Comparison of ENCODE assay signal across 23 cellular contexts in genomic region chr7:96397936-96398596, GRCh38.
A peak's percentile ranks its signal among the peaks of the same experiment; 100 is the strongest.
DNase-seq lines count a peak whose midpoint lies in the region; FAIRE-seq and TF ChIP-seq lines count a peak whose summit lies in the region.
"Had no signal": no experiment of that assay in that cellular context is flagged by ENCODE, and none has a peak within 500 bp of the region (broad histone marks: within the 10 kb centered on the region; RNA-seq: fewer than 3 reads in every experiment).

No MANE protein-coding gene starts in this region.

- peak; percentile 17 for DNase-seq in MCF 10A (ENCODE audit: unreplicated experiment)
- DNase-seq in breast epithelium (ENCODE audit: low spot score in 2 of 2) = no peak
- peak; percentile 37 for DNase-seq in RCC 7860 (ENCODE audit: low spot score)
- DNase-seq in fibroblast of the aortic adventitia (ENCODE audit: low read depth) = peak; percentile 10
- DNase-seq in thyroid gland = peak; percentile 99 to 100
- DNase-seq in spleen = no peak
- DNase-seq in esophagus muscularis mucosa (ENCODE audit: extremely low spot score) = no peak
- DNase-seq in Karpas-422 = no peak
- DNase-seq: activated CD4-positive, alpha-beta memory T cell treated with anti-CD3 and anti-CD28 coated beads for 36 hours; activated naive CD4-positive, alpha-beta T cell treated with anti-CD3 and anti-CD28 coated beads, Interleukin-2, amount 50 U/mL, for 16 hours; activated T-cell treated with anti-CD3 and anti-CD28 coated beads, Interleukin-2, amount 50 U/mL, for 1 hour; foreskin melanocyte; hypothalamus; NCI-H1930; NCI-H526; OCI-M1; SIG-M5; substantia nigra; T-helper 2 cell had no signal

- no peaks in the 10 kb centered on the region for H3K4me1 ChIP-seq in breast epithelium
- peaks cover 4 to 19% of the 10 kb centered on the region in 2 donors for H3K4me1 ChIP-seq in thyroid gland
- peaks cover 0 to 7% (median 0%) of the 10 kb centered on the region in 6 donors for H3K4me1 ChIP-seq in spleen
- no peaks in the 10 kb centered on the region for H3K4me1 ChIP-seq in esophagus muscularis mucosa
- H3K4me1 ChIP-seq in Karpas-422 (ENCODE audit: low read length) = no peaks in the 10 kb centered on the region
- H3K4me1 ChIP-seq: BLaER1 treated with 17β-estradiol and CSF1 and Interleukin-3, amounts not matched to agents 10 nM and 100 nM; HAP-1; prostate gland had no signal

- no peak overlapping the region for H3K27ac Mint-ChIP-seq in MCF 10A (ENCODE audit: low read depth, unreplicated experiment)
- H3K27ac Mint-ChIP-seq: activated CD4-positive, alpha-beta memory T cell treated with anti-CD3 and anti-CD28 coated beads for 36 hours had no signal

- CTCF ChIA-PET in MCF 10A (lab: Yijun Ruan, JAX) = no interaction called here

- no peak overlapping the region for H3K27ac ChIP-seq in breast epithelium
- H3K27ac ChIP-seq in thyroid gland = peak overlapping the region; percentile 9 to 62 (median 18)
- H3K27ac ChIP-seq in spleen = no peak overlapping the region
- H3K27ac ChIP-seq in esophagus muscularis mucosa (replicated peaks in 1 of 4) = no peak overlapping the region
- no peak overlapping the region for H3K27ac ChIP-seq in Karpas-422 (ENCODE audit: low read length)
- H3K27ac ChIP-seq: BLaER1 treated with 17β-estradiol and CSF1 and Interleukin-3, amounts not matched to agents 10 nM and 100 nM; prostate gland had no signal

- H3K4me1 Mint-ChIP-seq in MCF 10A (ENCODE audit: insufficient read depth, unreplicated experiment) = no peaks in the 10 kb centered on the region

- H3K36me3 ChIP-seq in breast epithelium (no peaks in the 10 kb centered on the region), thyroid gland (no peaks in the 10 kb centered on the region), spleen (no peaks in the 10 kb centered on the region), esophagus muscularis mucosa (no peaks in the 10 kb centered on the region), Karpas-422 (ENCODE audit: insufficient read depth, low read length) (no peaks in the 10 kb centered on the region)
- H3K36me3 ChIP-seq: BLaER1 treated with 17β-estradiol and CSF1 and Interleukin-3, amounts not matched to agents 10 nM and 100 nM; HAP-1; prostate gland had no signal

- no peaks in the 10 kb centered on the region for H3K27me3 Mint-ChIP-seq in MCF 10A (ENCODE audit: insufficient read depth, unreplicated experiment)

- H3K9me3 ChIP-seq in breast epithelium (no peaks in the 10 kb centered on the region), thyroid gland (no peaks in the 10 kb centered on the region), spleen (peaks cover 0 to 4% (median 0%) of the 10 kb centered on the region in 8 donors), esophagus muscularis mucosa (peaks cover 0 to 3% (median 0%) of the 10 kb centered on the region in 4 donors), Karpas-422 (ENCODE audit: low read length) (no peaks in the 10 kb centered on the region)
- H3K9me3 ChIP-seq: BLaER1 treated with 17β-estradiol and CSF1 and Interleukin-3, amounts not matched to agents 10 nM and 100 nM; HAP-1; prostate gland had no signal

- WGBS in thyroid gland, 2 donors = 47 to 48% methylated on average over 8 of the region's 8 CpGs
- WGBS in spleen, 5 donors = 87 to 98% (median 93%) methylated on average over 7 to 8 of the region's 8 CpGs
- 87% methylated on average over 7 of the region's 8 CpGs for WGBS in esophagus muscularis mucosa

- no peaks in the 10 kb centered on the region for H3K9me3 Mint-ChIP-seq in MCF 10A (ENCODE audit: unreplicated experiment)

- FAIRE-seq in RCC 7860 (lab: Jason Lieb, UNC) = no peak
- FAIRE-seq: endothelial cell of umbilical vein had no signal

- no peak for TF ChIP-seq EP300 in esophagus muscularis mucosa (IDR thresholded peaks at IDR 0.05)

- no peaks in the 10 kb centered on the region for H3K79me2 ChIP-seq in Karpas-422 (ENCODE audit: low read length)

- intact Hi-C loops in MCF 10A (cut with micrococcal nuclease) (no loop called here), breast epithelium (cut with DNase I; ENCODE audit: low total_unique reads) (no loop called here), thyroid gland (cut with DNase I) (no loop called here), spleen (cut with DNase I; ENCODE audit: low total_unique reads) (no loop called here), esophagus muscularis mucosa (cut with DNase I) (no loop called here)

- POLR2A ChIA-PET in MCF 10A (lab: Yijun Ruan, JAX) = no interaction called here

- TF ChIP-seq CTCF in MCF 10A (IDR thresholded peaks at IDR 0.05; ENCODE audit: unreplicated experiment) (no peak), breast epithelium (IDR thresholded peaks at IDR 0.05) (no peak), fibroblast of the aortic adventitia (IDR thresholded peaks at IDR 0.05; ENCODE audit: insufficient read depth, low read length) (no peak), thyroid gland (IDR thresholded peaks at IDR 0.05) (peak in 1 of 6 experiments; percentile 24), spleen (IDR thresholded peaks at IDR 0.05 in 8 of 11, conservative IDR thresholded peaks at IDR 0.05 in 3 of 11) (no peak), esophagus muscularis mucosa (IDR thresholded peaks at IDR 0.05) (no peak)

- no peak overlapping the region for H2AFZ ChIP-seq in Karpas-422 (ENCODE audit: low read length)

- no peak overlapping the region for H3K9ac ChIP-seq in Karpas-422 (ENCODE audit: low read length)
- H3K9ac ChIP-seq: BLaER1 treated with 17β-estradiol and CSF1 and Interleukin-3, amounts not matched to agents 10 nM and 100 nM had no signal

- H4K20me1 ChIP-seq in Karpas-422 (ENCODE audit: insufficient read depth, low read depth, low read length) = no peaks in the 10 kb centered on the region
- H4K20me1 ChIP-seq: BLaER1 treated with 17β-estradiol and CSF1 and Interleukin-3, amounts not matched to agents 10 nM and 100 nM had no signal

- H3K9me2 ChIP-seq in Karpas-422 (replicated peaks; ENCODE audit: insufficient read depth, low read length) = no peaks in the 10 kb centered on the region

- H3K4me2 ChIP-seq in Karpas-422 (ENCODE audit: low read depth, low read length, poor library complexity, severe bottlenecking) = no peak overlapping the region
- H3K4me2 ChIP-seq: BLaER1 treated with 17β-estradiol and CSF1 and Interleukin-3, amounts not matched to agents 10 nM and 100 nM had no signal

- H3K27me3 ChIP-seq in breast epithelium (no peaks in the 10 kb centered on the region), thyroid gland (no peaks in the 10 kb centered on the region), spleen (replicated peaks in 1 of 7) (no peaks in the 10 kb centered on the region), esophagus muscularis mucosa (no peaks in the 10 kb centered on the region), Karpas-422 (ENCODE audit: low read length) (no peaks in the 10 kb centered on the region)
- H3K27me3 ChIP-seq: BLaER1 treated with 17β-estradiol and CSF1 and Interleukin-3, amounts not matched to agents 10 nM and 100 nM had no signal

- H3K4me3 ChIP-seq in breast epithelium = no peak overlapping the region
- no peak overlapping the region for H3K4me3 ChIP-seq in fibroblast of the aortic adventitia (ENCODE audit: low read depth, low read length)
- no peak overlapping the region for H3K4me3 ChIP-seq in thyroid gland (replicated peaks in 1 of 3)
- H3K4me3 ChIP-seq in spleen = no peak overlapping the region
- H3K4me3 ChIP-seq in esophagus muscularis mucosa = no peak overlapping the region
- no peak overlapping the region for H3K4me3 ChIP-seq in Karpas-422 (ENCODE audit: low read length)
- H3K4me3 ChIP-seq: BLaER1 treated with 17β-estradiol and CSF1 and Interleukin-3, amounts not matched to agents 10 nM and 100 nM; HAP-1; prostate gland had no signal

- BruUV-seq in MCF 10A (replicated peaks; lab: Mats Ljungman, UMichigan) = no TSS peak

- H3K36me3 Mint-ChIP-seq in MCF 10A (ENCODE audit: insufficient read depth, unreplicated experiment) = no peaks in the 10 kb centered on the region
- H3K36me3 Mint-ChIP-seq: activated CD4-positive, alpha-beta memory T cell treated with anti-CD3 and anti-CD28 coated beads for 36 hours had no signal

- TF ChIP-seq POLR2A in breast epithelium (IDR thresholded peaks at IDR 0.05) (no peak), thyroid gland (IDR thresholded peaks at IDR 0.05) (no peak), spleen (IDR thresholded peaks at IDR 0.05) (no peak), esophagus muscularis mucosa (IDR thresholded peaks at IDR 0.05; ENCODE audit: low read depth) (no peak)

- H3K4me3 Mint-ChIP-seq in MCF 10A (ENCODE audit: unreplicated experiment) = no peak overlapping the region
- H3K4me3 Mint-ChIP-seq: activated CD4-positive, alpha-beta memory T cell treated with anti-CD3 and anti-CD28 coated beads for 36 hours had no signal

Comparison
In these comparisons a context has a peak if more than half of its experiments do, and no peak if none do; other contexts are left out.
1. DNase-seq: peak in MCF 10A (single experiment), RCC 7860 (single experiment), fibroblast of the aortic adventitia (single experiment) and thyroid gland (2 of 2); none in breast epithelium (0 of 2), spleen (single experiment), esophagus muscularis mucosa (single experiment) and Karpas-422 (single experiment).
2. H3K27ac ChIP-seq: peak in thyroid gland (3 of 3); none in breast epithelium (0 of 2), spleen (0 of 8), esophagus muscularis mucosa (0 of 4) and Karpas-422 (single experiment).